Comparison of ENCODE assay signal across 14 cellular contexts in the genomic region with DNA sequence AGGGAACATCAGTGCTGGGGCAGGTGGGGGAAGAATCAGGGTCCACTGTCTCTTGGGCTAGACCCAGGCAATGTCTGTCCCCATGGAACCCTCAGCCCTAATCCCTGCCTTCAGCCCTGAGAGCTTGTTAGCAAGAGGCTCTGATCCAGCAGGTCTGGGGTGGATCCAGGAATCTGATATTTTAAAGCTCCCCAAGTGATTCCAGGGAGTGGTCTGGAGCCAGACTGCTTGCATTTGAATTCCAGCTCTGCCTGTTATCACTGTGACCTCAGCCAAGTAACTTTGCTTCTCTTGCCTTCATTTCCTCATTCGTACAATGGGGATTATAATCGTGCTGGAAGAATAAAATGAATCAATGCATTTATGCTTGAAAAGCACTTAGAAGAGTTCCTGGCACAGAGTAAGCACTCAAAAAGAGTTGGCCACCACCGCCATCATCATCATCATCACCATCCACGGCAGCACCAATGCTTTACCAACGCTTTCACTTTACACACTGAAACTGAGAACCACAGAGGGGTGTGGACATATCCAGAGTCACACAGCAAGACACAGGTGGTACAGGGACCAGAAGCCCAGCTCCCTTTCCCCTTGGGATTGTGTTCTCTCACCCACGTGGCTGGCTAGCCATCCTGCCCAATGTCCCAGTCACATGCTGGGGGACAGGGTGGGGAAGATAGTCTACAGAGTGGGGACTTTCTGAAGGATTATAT.
"Had no signal": no experiment of that assay in that cellular context is flagged by ENCODE, and none has a peak within 500 bp of the region (broad histone marks: within the 10 kb centered on the region; RNA-seq: fewer than 3 reads in every experiment).

No MANE protein-coding gene starts in this region.

- FAIRE-seq: astrocyte, colon, keratinocyte, pancreas, small intestine had no signal

- H3K27ac ChIP-seq: gastrocnemius medialis, left lung, pancreas, SK-N-MC had no signal

- H3K4me1 ChIP-seq: gastrocnemius medialis, pancreas had no signal

- H3K9me3 ChIP-seq: gastrocnemius medialis, left lung, pancreas had no signal

- H3K4me3 ChIP-seq: gastrocnemius medialis, left lung, pancreas, SK-N-MC had no signal

- H3K36me3 ChIP-seq: gastrocnemius medialis, left lung, pancreas had no signal

- DNase-seq: activated CD4-positive, alpha-beta T cell treated with anti-CD3 and anti-CD28 coated beads for 48 hours; activated gamma-delta T cell; activated naive CD8-positive, alpha-beta T cell treated with anti-CD3 and anti-CD28 coated beads, Interleukin-2, amount 10 ng/mL, durations not matched to agents 7 days and 5 days; activated T-cell treated with anti-CD3 and anti-CD28 coated beads, Interleukin-2, amount 50 U/mL, for 48 hours; gastrocnemius medialis; left lung; pancreas; small intestine; stimulated activated naive B cell treated with anti-CD40 and anti-IgM and Interleukin-4, amounts not matched to agents 10 μg/mL and 1 μg/mL and 100 μg/mL, for 72 hours; T-helper 1 cell had no signal

- ATAC-seq: gastrocnemius medialis, left lung, pancreas had no signal

- H3K27me3 ChIP-seq: gastrocnemius medialis, left lung, pancreas had no signal
